ENCODE assay signal across 17 cellular contexts in genomic region chr13:90882551-90882950, GRCh38.
DNase-seq lines count a peak whose midpoint lies in the region; ATAC-seq, FAIRE-seq and TF ChIP-seq lines count a peak whose summit lies in the region.
"Had no signal": no experiment of that assay in that cellular context is flagged by ENCODE, and none has a peak within 500 bp of the region (broad histone marks: within the 10 kb centered on the region; RNA-seq: fewer than 3 reads in every experiment).

No MANE protein-coding gene starts in this region.

- no peak overlapping the region for H3K56ac ChIP-seq in IMR-90 (ENCODE audit: extremely low read depth, insufficient read depth, low read length)

- no peak overlapping the region for H3K4me3 Mint-ChIP-seq in neural progenitor cell
- H3K4me3 Mint-ChIP-seq: CD4-positive, alpha-beta T cell had no signal

- no peak overlapping the region for H4K8ac ChIP-seq in IMR-90 (ENCODE audit: low read depth in 2 of 2, low read length in 2 of 2)

- dilution Hi-C loops in IMR-90 (cut with HindIII; ENCODE audit: low sequenced_read_pairs, unreplicated experiment) = no loop called here

- TF ChIP-seq POLR2A in IMR-90 (IDR thresholded peaks at IDR 0.05; ENCODE audit: low read depth, low read length) = no peak
- TF ChIP-seq POLR2A in K562 (conservative IDR thresholded peaks at IDR 0.05) = no peak
- no peak for TF ChIP-seq POLR2A in esophagus squamous epithelium (IDR thresholded peaks at IDR 0.05)

- H3K4me1 ChIP-seq in IMR-90 (ENCODE audit: control insufficient read depth, insufficient read depth, low read length) (no peaks in the 10 kb centered on the region), K562 (replicated peaks in 1 of 2; ENCODE audit: control insufficient read depth in 2 of 2, insufficient read depth in 2 of 2, low read length in 2 of 2) (no peaks in the 10 kb centered on the region), kidney (ENCODE audit: control insufficient read depth in 1 of 2, insufficient read depth in 1 of 2, low read depth in 1 of 2, low read length in 2 of 2) (no peaks in the 10 kb centered on the region), neural progenitor cell (no peaks in the 10 kb centered on the region), esophagus squamous epithelium (no peaks in the 10 kb centered on the region)
- H3K4me1 ChIP-seq: A549, Caco-2, HAP-1 had no signal

- no peak overlapping the region for H2BK120ac ChIP-seq in IMR-90 (ENCODE audit: low read depth, low read length)

- no peak overlapping the region for H4K5ac ChIP-seq in IMR-90 (ENCODE audit: low read depth, low read length)

- no peak for ATAC-seq in IMR-90 (ENCODE audit: low read depth)
- ATAC-seq in K562 = peak; percentile 31; the same call in 1 of the 3 replicates
- ATAC-seq in GM19023 (IDR thresholded peaks at IDR 0.05; ENCODE audit: unreplicated experiment) = no peak
- ATAC-seq: A549 had no signal

- no peak overlapping the region for H2BK20ac ChIP-seq in IMR-90 (ENCODE audit: low read depth, low read length)

- H3K9me3 Mint-ChIP-seq in neural progenitor cell = no peaks in the 10 kb centered on the region
- H3K9me3 Mint-ChIP-seq: CD4-positive, alpha-beta T cell had no signal

- H3K4me3 ChIP-seq in IMR-90 (ENCODE audit: insufficient read depth, low read depth, low read length) (no peak overlapping the region), K562 (no peak overlapping the region), kidney (ENCODE audit: low read length in 2 of 2) (no peak overlapping the region), neural progenitor cell (no peak overlapping the region), esophagus squamous epithelium (no peak overlapping the region)
- H3K4me3 ChIP-seq: A549, HAP-1 had no signal

- peak overlapping the region; percentile 58 for H2AFZ ChIP-seq in IMR-90 (replicated peaks; ENCODE audit: low read length, poor library complexity)
- no peak overlapping the region for H2AFZ ChIP-seq in K562 (ENCODE audit: low read depth, low read length)
- peak overlapping the region; percentile 32 for H2AFZ ChIP-seq in neural progenitor cell (replicated peaks)

- H3K23ac ChIP-seq in IMR-90 (ENCODE audit: low read depth, low read length) = no peak overlapping the region

- H3K27me3 Mint-ChIP-seq in neural progenitor cell (ENCODE audit: insufficient read depth, low read depth) = no peaks in the 10 kb centered on the region
- H3K27me3 Mint-ChIP-seq: CD4-positive, alpha-beta T cell had no signal

- CTCF ChIA-PET in IMR-90 (lab: Yijun Ruan, JAX) = no interaction called here
- CTCF ChIA-PET in K562 (lab: Yijun Ruan, JAX; ENCODE audit: low intra/inter-chr PET ratio) = no interaction called here

- TF ChIP-seq CTCF in IMR-90 (conservative IDR thresholded peaks at IDR 0.05; ENCODE audit: low read depth, low read length) (no peak), K562 (IDR thresholded peaks at IDR 0.05 in 2 of 3, conservative IDR thresholded peaks at IDR 0.05 in 1 of 3; ENCODE audit: insufficient read depth in 2 of 3, low read depth in 1 of 3, low read length in 3 of 3) (no peak), kidney (IDR thresholded peaks at IDR 0.05; ENCODE audit: borderline replicate concordance, extremely low read depth, insufficient read depth) (no peak), neural progenitor cell (IDR thresholded peaks at IDR 0.05) (no peak), esophagus squamous epithelium (IDR thresholded peaks at IDR 0.05) (no peak)

- H4K20me1 ChIP-seq in IMR-90 (ENCODE audit: insufficient read depth, low read length) (no peaks in the 10 kb centered on the region), K562 (replicated peaks; ENCODE audit: control insufficient read depth, insufficient read depth, low read length) (no peaks in the 10 kb centered on the region), neural progenitor cell (ENCODE audit: low read depth) (no peaks in the 10 kb centered on the region)

- H3K27me3 ChIP-seq in IMR-90 (ENCODE audit: control insufficient read depth, insufficient read depth, low read length) (no peaks in the 10 kb centered on the region), K562 (ENCODE audit: control insufficient read depth in 2 of 2, insufficient read depth in 2 of 2, low read length in 2 of 2) (no peaks in the 10 kb centered on the region; a peak in 1 of 5 replicates), neural progenitor cell (no peaks in the 10 kb centered on the region), esophagus squamous epithelium (no peaks in the 10 kb centered on the region)

- no peaks in the 10 kb centered on the region for H3K4me1 Mint-ChIP-seq in neural progenitor cell

- no peaks in the 10 kb centered on the region for H3K36me3 Mint-ChIP-seq in neural progenitor cell

- intact Hi-C loops in IMR-90 (cut with micrococcal nuclease) (no loop called here), K562 (cut with micrococcal nuclease) (no loop called here), kidney (cut with DNase I) (no loop called here), esophagus squamous epithelium (cut with DNase I) (no loop called here)

- H3K27ac ChIP-seq in IMR-90 (ENCODE audit: insufficient read depth, low read length) (no peak overlapping the region), K562 (ENCODE audit: extremely low read depth, low read depth, low read length) (no peak overlapping the region), kidney (ENCODE audit: low read depth in 2 of 2, low read length in 2 of 2) (no peak overlapping the region), neural progenitor cell (no peak overlapping the region), esophagus squamous epithelium (no peak overlapping the region)
- H3K27ac ChIP-seq: 22Rv1, A549, C4-2B had no signal

- H3K9me3 ChIP-seq in IMR-90 (ENCODE audit: control insufficient read depth, insufficient read depth, low read length) (no peaks in the 10 kb centered on the region), K562 (replicated peaks; ENCODE audit: control insufficient read depth, insufficient read depth, low read depth, low read length) (peaks cover 2% of the 10 kb centered on the region; the same call in 1 of the 2 replicates), kidney (ENCODE audit: control insufficient read depth in 1 of 2, low read length in 2 of 2) (no peaks in the 10 kb centered on the region), neural progenitor cell (ENCODE audit: low read depth) (no peaks in the 10 kb centered on the region), esophagus squamous epithelium (no peaks in the 10 kb centered on the region)
- H3K9me3 ChIP-seq: A549, Caco-2, HAP-1 had no signal

- no peak overlapping the region for H2BK5ac ChIP-seq in IMR-90 (ENCODE audit: low read depth, low read length, poor library complexity, severe bottlenecking)

- no peak overlapping the region for H2AK5ac ChIP-seq in IMR-90 (ENCODE audit: low read depth, low read length)

- no peak overlapping the region for H2BK15ac ChIP-seq in IMR-90 (ENCODE audit: low read depth, low read length)

- no peaks in the 10 kb centered on the region for H3K36me3 ChIP-seq in IMR-90 (ENCODE audit: control insufficient read depth, insufficient read depth, low read length)
- no peaks in the 10 kb centered on the region for H3K36me3 ChIP-seq in K562 (ENCODE audit: control insufficient read depth, insufficient read depth, low read length)
- H3K36me3 ChIP-seq in kidney (ENCODE audit: control insufficient read depth in 1 of 2, insufficient read depth in 2 of 2, low read length in 2 of 2) = no peaks in the 10 kb centered on the region
- no peaks in the 10 kb centered on the region for H3K36me3 ChIP-seq in neural progenitor cell
- no peaks in the 10 kb centered on the region for H3K36me3 ChIP-seq in esophagus squamous epithelium
- H3K36me3 ChIP-seq: HAP-1 had no signal

- H3K9me1 ChIP-seq in IMR-90 (ENCODE audit: insufficient read depth, low read length) (no peaks in the 10 kb centered on the region), K562 (ENCODE audit: control insufficient read depth, insufficient read depth, low read length) (no peaks in the 10 kb centered on the region)

- H3K79me1 ChIP-seq in IMR-90 (ENCODE audit: low read depth in 1 of 2, low read length in 2 of 2) = no peaks in the 10 kb centered on the region

- WGBS in IMR-90 (ENCODE audit: extremely low coverage in 2 of 2, insufficient read length in 1 of 2), 2 experiments = no CpG with 5 or more reads among the region's 6 CpGs
- under 1% methylated on average over 6 of the region's 6 CpGs for WGBS in K562 (ENCODE audit: insufficient coverage, low coverage, missing lambda C conversion rate)
- WGBS in esophagus squamous epithelium, 2 donors = 70 to 85% methylated on average over 6 of the region's 6 CpGs

- no peak for DNase-seq in IMR-90
- DNase-seq in K562 (ENCODE audit: extremely low read depth in 1 of 4, low spot score in 3 of 4) = no peak
- peak; percentile 24 for DNase-seq in kidney
- DNase-seq in neural progenitor cell (ENCODE audit: low spot score) = no peak
- no peak for DNase-seq in NCI-H526 (lab: John Stamatoyannopoulos, UW)
- DNase-seq in esophagus squamous epithelium (lab: John Stamatoyannopoulos, UW) = no peak
- no peak for DNase-seq in activated T-cell treated with anti-CD3 and anti-CD28 coated beads, Interleukin-2, amount 50 U/mL, for 48 hours
- DNase-seq: AML-193; Caco-2; CD4-positive, alpha-beta T cell; GDM1 had no signal

- no peak overlapping the region for H4K91ac ChIP-seq in IMR-90 (ENCODE audit: insufficient read depth, low read depth, low read length)

- FAIRE-seq in K562 (lab: Jason Lieb, UNC) (no peak), kidney (lab: Jason Lieb, UNC) (no peak)
- FAIRE-seq: A549, D721Med had no signal

- no peak for TF ChIP-seq EP300 in K562 (IDR thresholded peaks at IDR 0.05; ENCODE audit: low read length)

- POLR2A ChIA-PET in IMR-90 (lab: Charles Lee; ENCODE audit: unreplicated experiment) = no interaction called here
- POLR2A ChIA-PET in K562 (lab: Yijun Ruan, JAX) = interaction anchor here (0.8 to 1.3 kb wide), 2 partner anchors 19 to 1589 kb away, joined by 3 to 4 read pairs; no protein-coding TSS in a partner anchor

- no peak overlapping the region for H3K4ac ChIP-seq in IMR-90 (ENCODE audit: low read depth, low read length)

- H3K27ac Mint-ChIP-seq in neural progenitor cell = no peak overlapping the region
- H3K27ac Mint-ChIP-seq: CD4-positive, alpha-beta T cell had no signal

- H3K79me2 ChIP-seq in K562 (ENCODE audit: control insufficient read depth, insufficient read depth, low read length) (no peaks in the 10 kb centered on the region), neural progenitor cell (ENCODE audit: low read depth) (no peaks in the 10 kb centered on the region)

- no peak overlapping the region for H2AK9ac ChIP-seq in IMR-90 (replicated peaks; ENCODE audit: low read depth, low read length, poor library complexity)

- no TSS peak for BruUV-seq in IMR-90 (replicated peaks; lab: Mats Ljungman, UMichigan)
- no TSS peak for BruUV-seq in K562 (replicated peaks; lab: Mats Ljungman, UMichigan)

- no peak overlapping the region for H3K9ac ChIP-seq in IMR-90 (ENCODE audit: low read depth, low read length)
- no peak overlapping the region for H3K9ac ChIP-seq in K562 (ENCODE audit: insufficient read depth in 1 of 2, low read depth in 2 of 2, low read length in 2 of 2)
- no peak overlapping the region for H3K9ac ChIP-seq in kidney (ENCODE audit: low read length in 2 of 2)
- no peak overlapping the region for H3K9ac ChIP-seq in neural progenitor cell

- no peak for TF ChIP-seq RAD21 in IMR-90 (IDR thresholded peaks at IDR 0.05; ENCODE audit: low read length)
- no peak for TF ChIP-seq RAD21 in K562 (CRISPR knock-in tag; conservative IDR thresholded peaks at IDR 0.05 in 1 of 2, IDR thresholded peaks at IDR 0.05 in 1 of 2)

- no peak overlapping the region for H3K14ac ChIP-seq in IMR-90 (replicated peaks; ENCODE audit: low read depth, low read length)

- H3K4me2 ChIP-seq in IMR-90 (ENCODE audit: low read depth, low read length) (no peak overlapping the region), K562 (ENCODE audit: insufficient read depth, low read length) (no peak overlapping the region), neural progenitor cell (no peak overlapping the region)
- H3K4me2 ChIP-seq: A549 had no signal

- H3F3A ChIP-seq in neural progenitor cell (ENCODE audit: low read depth) = no peaks in the 10 kb centered on the region

- no peak overlapping the region for H3K18ac ChIP-seq in IMR-90 (ENCODE audit: low read depth, low read length)

- in situ Hi-C loops in IMR-90 (cut with MboI; ENCODE audit: low sequenced_read_pairs) = no loop called here
- in situ Hi-C loops in K562 (cut with MboI) = no loop called here
